In genomic region chr19:13195678-13196077, GRCh38 we compare ENCODE assay signal across 10 cellular contexts. TPM values are rescaled to one million over a fixed set of nuclear protein-coding genes. Genes with fewer than 3 reads are reported as not detected.
DNase-seq lines count a peak whose midpoint lies in the region; ATAC-seq and TF ChIP-seq lines count a peak whose summit lies in the region.
"Had no signal": no experiment of that assay in that cellular context is flagged by ENCODE, and none has a peak within 500 bp of the region (broad histone marks: within the 10 kb centered on the region; RNA-seq: fewer than 3 reads in every experiment).

No MANE protein-coding gene starts in this region.

- TF ChIP-seq CTCF in activated CD8-positive, alpha-beta T cell treated with anti-CD3 and anti-CD28 coated beads for 36 hours (IDR thresholded peaks at IDR 0.05): peak; percentile 49
- TF ChIP-seq CTCF in left lung (IDR thresholded peaks at IDR 0.05): no peak

- H3K4me1 Mint-ChIP-seq in activated CD8-positive, alpha-beta T cell treated with anti-CD3 and anti-CD28 coated beads for 36 hours (ENCODE audit: low read depth): peaks cover 23% of the 10 kb centered on the region

- H3K27me3 Mint-ChIP-seq in activated CD8-positive, alpha-beta T cell treated with anti-CD3 and anti-CD28 coated beads for 36 hours: no peaks in the 10 kb centered on the region

- ATAC-seq in activated CD8-positive, alpha-beta T cell treated with anti-CD3 and anti-CD28 coated beads for 36 hours: peak; percentile 63
- peak; percentile 66 for ATAC-seq in left lung

- no peak overlapping the region for H3K4me3 ChIP-seq in left lung

- H3K36me3 ChIP-seq in left lung: no peaks in the 10 kb centered on the region

- CTCF ChIA-PET in activated CD8-positive, alpha-beta T cell treated with anti-CD3 and anti-CD28 coated beads for 36 hours (lab: Charles Lee): interaction anchor here (0.7 to 5.4 kb wide), 29 partner anchors 9 to 667 kb away, joined by 3 to 45 read pairs (median 5); partner anchors contain the start of gene NACC1

- intact Hi-C loops in activated CD8-positive, alpha-beta T cell treated with anti-CD3 and anti-CD28 coated beads for 36 hours (cut with micrococcal nuclease): loop anchor here (1.0 kb wide), 1 partner anchor 67 kb away; no protein-coding TSS in a partner anchor
- intact Hi-C loops in left lung (cut with DNase I): loop anchor here in 1 of 2 donors (10.0 kb wide), 1 partner anchor 69 kb away; no protein-coding TSS in a partner anchor

- H3K27me3 ChIP-seq in left lung: no peaks in the 10 kb centered on the region

- H3K27ac ChIP-seq in left lung: no peak overlapping the region
- H3K27ac ChIP-seq: C4-2B had no signal

- no peak overlapping the region for H3K27ac Mint-ChIP-seq in activated CD8-positive, alpha-beta T cell treated with anti-CD3 and anti-CD28 coated beads for 36 hours

- no peaks in the 10 kb centered on the region for H3K9me3 Mint-ChIP-seq in activated CD8-positive, alpha-beta T cell treated with anti-CD3 and anti-CD28 coated beads for 36 hours

- H3K9me3 ChIP-seq in left lung: no peaks in the 10 kb centered on the region

- DNase-seq in activated gamma-delta T cell treated with Interleukin-2 at 50 U/mL for 16 hours (peak; percentile 42), activated gamma-delta T cell (lab: John Stamatoyannopoulos, UW) (no peak), left lung (no peak), RKO (ENCODE audit: low spot score) (no peak), KG1 (lab: John Stamatoyannopoulos, UW) (no peak), DMS 273 (lab: John Stamatoyannopoulos, UW; ENCODE audit: unreplicated experiment) (no peak), pons (ENCODE audit: low spot score) (no peak)
- DNase-seq in activated CD8-positive, alpha-beta T cell treated with anti-CD3 and anti-CD28 coated beads for 36 hours: peak; percentile 69
- DNase-seq: hypothalamus had no signal

- peaks cover 0 to 14% of the 10 kb centered on the region in 2 donors for H3K4me1 ChIP-seq in left lung

- no peak overlapping the region for H3K4me3 Mint-ChIP-seq in activated CD8-positive, alpha-beta T cell treated with anti-CD3 and anti-CD28 coated beads for 36 hours

- POLR2A ChIA-PET in activated CD8-positive, alpha-beta T cell treated with anti-CD3 and anti-CD28 coated beads for 36 hours (lab: Charles Lee): interaction anchor here (0.9 to 1.6 kb wide), 3 partner anchors 15 to 43 kb away, joined by 3 to 9 read pairs (median 5); no protein-coding TSS in a partner anchor

- H3K36me3 Mint-ChIP-seq in activated CD8-positive, alpha-beta T cell treated with anti-CD3 and anti-CD28 coated beads for 36 hours (ENCODE audit: low read depth): no peaks in the 10 kb centered on the region

RNA-seq across cellular contexts. Expression of gene IER2, which starts 45.5 kb away (rescaled TPM):
- total RNA-seq in activated CD8-positive, alpha-beta T cell treated with anti-CD3 and anti-CD28 coated beads for 36 hours: 100 to 1,000 TPM; 120 to 122 TPM
- 10 to 100 TPM; 70.1 to 99.4 TPM for total RNA-seq in left lung

RNA-seq across cellular contexts. Expression of gene STX10, which starts 45.5 kb away (rescaled TPM):
- total RNA-seq in activated CD8-positive, alpha-beta T cell treated with anti-CD3 and anti-CD28 coated beads for 36 hours: 10 to 100 TPM; 66.8 to 72.4 TPM
- 10 to 100 TPM; 64.0 to 94.8 TPM for total RNA-seq in left lung

Comparison
In these comparisons a context has a peak if more than half of its experiments do, and no peak if none do; other contexts are left out.
1. DNase-seq: peak in activated gamma-delta T cell treated with Interleukin-2 at 50 U/mL for 16 hours (single experiment) and activated CD8-positive, alpha-beta T cell treated with anti-CD3 and anti-CD28 coated beads for 36 hours (single experiment); none in activated gamma-delta T cell (single experiment), left lung (0 of 2), RKO (single experiment), KG1 (single experiment), DMS 273 (single experiment) and pons (single experiment).